1 cellular context compared by ENCODE assay signal in genomic region chr4:179124419-179124818, GRCh38.
A peak's percentile ranks its signal among the peaks of the same experiment; 100 is the strongest.
TF ChIP-seq lines count a peak whose summit lies in the region.

No MANE protein-coding gene starts in this region.

TF ChIP-seq in WTC11, 78 proteins besides CTCF, POLR2A, EP300 and RAD21 (continued from another document):
- TF ChIP-seq KAT7 (CRISPR knock-in tag; IDR thresholded peaks at IDR 0.05; ENCODE audit: borderline replicate concordance) = no peak
- peak; percentile 88; the same call in 1 of the 2 replicates for TF ChIP-seq ERG (CRISPR knock-in tag; IDR thresholded peaks at IDR 0.05)
- no peak for TF ChIP-seq ZNF263 (CRISPR knock-in tag; IDR thresholded peaks at IDR 0.05; ENCODE audit: low read depth)
- 0 out of 2 replicates have a peak, but pooled peaks have one; percentile 14 for TF ChIP-seq ZMAT4 (CRISPR knock-in tag; IDR thresholded peaks at IDR 0.05)
- peak; percentile 98 for TF ChIP-seq MXD4 (CRISPR knock-in tag; IDR thresholded peaks at IDR 0.05; ENCODE audit: borderline replicate concordance)
- peak; percentile 77; the same call in 1 of the 2 replicates for TF ChIP-seq ZNF425 (CRISPR knock-in tag; conservative IDR thresholded peaks at IDR 0.05)
- TF ChIP-seq ZNF396 (CRISPR knock-in tag; IDR thresholded peaks at IDR 0.05; ENCODE audit: borderline replicate concordance) = peak; percentile 97
- TF ChIP-seq ZBTB43 (CRISPR knock-in tag; IDR thresholded peaks at IDR 0.05) = no peak
- TF ChIP-seq SOX15 (CRISPR knock-in tag; IDR thresholded peaks at IDR 0.05) = no peak
- no peak for TF ChIP-seq MYBL2 (CRISPR knock-in tag; IDR thresholded peaks at IDR 0.05)
- no peak for TF ChIP-seq ATF6 (CRISPR knock-in tag; IDR thresholded peaks at IDR 0.05)
- TF ChIP-seq AR (CRISPR knock-in tag; IDR thresholded peaks at IDR 0.05) = peak; percentile 78; the same call in 1 of the 2 replicates
- no peak for TF ChIP-seq USF2 (CRISPR knock-in tag; IDR thresholded peaks at IDR 0.05)
- TF ChIP-seq ZNF532 (CRISPR knock-in tag; IDR thresholded peaks at IDR 0.05; ENCODE audit: borderline replicate concordance) = peak; percentile 85; the same call in 1 of the 2 replicates
- TF ChIP-seq TEAD4 (CRISPR knock-in tag; IDR thresholded peaks at IDR 0.05) = no peak
